In genomic region chr16:27311897-27312303, GRCh38 we compare ENCODE assay signal across 1 cellular context.
TF ChIP-seq lines count a peak whose summit lies in the region.

No MANE protein-coding gene starts in this region.

TF ChIP-seq in HepG2, 621 proteins besides CTCF, POLR2A, EP300 and RAD21 (continued from another document):
- no peak for TF ChIP-seq SOX6 (IDR thresholded peaks at IDR 0.05)
- TF ChIP-seq SOX6 (CRISPR knock-in tag; IDR thresholded peaks at IDR 0.05): 0 out of 2 replicates have a peak, but pooled peaks have one; percentile 13
- peak; percentile 32; the same call in 1 of the 2 replicates for TF ChIP-seq PAXIP1 (CRISPR knock-in tag; conservative IDR thresholded peaks at IDR 0.05)
- TF ChIP-seq PTBP1 (IDR thresholded peaks at IDR 0.05; ENCODE audit: low read depth, low read length, poor library complexity, severe bottlenecking): no peak
- TF ChIP-seq CERS6 (CRISPR knock-in tag; IDR thresholded peaks at IDR 0.05): no peak
- TF ChIP-seq ZNF275 (CRISPR knock-in tag; IDR thresholded peaks at IDR 0.05; ENCODE audit: borderline replicate concordance): no peak
- no peak for TF ChIP-seq GFI1 (CRISPR knock-in tag; IDR thresholded peaks at IDR 0.05; ENCODE audit: borderline replicate concordance)
- no peak for TF ChIP-seq MBD4 (IDR thresholded peaks at IDR 0.05; ENCODE audit: borderline replicate concordance, low read length)
- TF ChIP-seq NR2F1 (CRISPR knock-in tag; IDR thresholded peaks at IDR 0.05): peak in 1 of 2 experiments; percentile 64; a peak in 1 of 4 replicates
- no peak for TF ChIP-seq GZF1 (CRISPR knock-in tag; IDR thresholded peaks at IDR 0.05)
- 0 out of 2 replicates have a peak, but pooled peaks have one; percentile 24 for TF ChIP-seq IRF1 (CRISPR knock-in tag; IDR thresholded peaks at IDR 0.05; ENCODE audit: low read depth)
- TF ChIP-seq ZNF580 (CRISPR knock-in tag; IDR thresholded peaks at IDR 0.05; ENCODE audit: borderline replicate concordance, low read depth): no peak; the same call in 1 of the 2 replicates
- no peak for TF ChIP-seq ZNF224 (CRISPR knock-in tag; IDR thresholded peaks at IDR 0.05)
- peak; percentile 87 for TF ChIP-seq ZNF460 (CRISPR knock-in tag; IDR thresholded peaks at IDR 0.05; ENCODE audit: borderline replicate concordance)
- TF ChIP-seq RBAK (CRISPR knock-in tag; IDR thresholded peaks at IDR 0.05): no peak
- TF ChIP-seq CHD4 (IDR thresholded peaks at IDR 0.05; ENCODE audit: borderline replicate concordance, low read length): no peak
- 0 out of 2 replicates have a peak, but pooled peaks have one; percentile 23 for TF ChIP-seq ARNTL (CRISPR knock-in tag; IDR thresholded peaks at IDR 0.05)
- no peak for TF ChIP-seq ZNF720 (CRISPR knock-in tag; IDR thresholded peaks at IDR 0.05)
- TF ChIP-seq SALL1 (CRISPR knock-in tag; IDR thresholded peaks at IDR 0.05): peak; percentile 49; the same call in 1 of the 2 replicates
- TF ChIP-seq SIX4 (CRISPR knock-in tag; IDR thresholded peaks at IDR 0.05): no peak
- TF ChIP-seq GABPA (IDR thresholded peaks at IDR 0.05; ENCODE audit: low read depth, low read length): no peak
- peak; percentile 75 for TF ChIP-seq GABPA (CRISPR knock-in tag; IDR thresholded peaks at IDR 0.05; ENCODE audit: low read depth)
- 0 out of 2 replicates have a peak, but pooled peaks have one; percentile 4 for TF ChIP-seq ZNF552 (CRISPR knock-in tag; IDR thresholded peaks at IDR 0.05; ENCODE audit: borderline replicate concordance)
- no peak for TF ChIP-seq DMAP1 (CRISPR knock-in tag; IDR thresholded peaks at IDR 0.05)
- TF ChIP-seq ZBTB25 (CRISPR knock-in tag; IDR thresholded peaks at IDR 0.05): no peak
- TF ChIP-seq HIC2 (CRISPR knock-in tag; IDR thresholded peaks at IDR 0.05; ENCODE audit: low read depth): 0 out of 2 replicates have a peak, but pooled peaks have one; percentile 21
- no peak for TF ChIP-seq AGO2 (optimal IDR thresholded peaks at IDR 0.05; ENCODE audit: low read depth, low read length)
- no peak for TF ChIP-seq TAF1 (CRISPR knock-in tag; IDR thresholded peaks at IDR 0.05)
- TF ChIP-seq AHDC1 (CRISPR knock-in tag; IDR thresholded peaks at IDR 0.05; ENCODE audit: borderline replicate concordance): no peak
- TF ChIP-seq ZNF292 (CRISPR knock-in tag; IDR thresholded peaks at IDR 0.05; ENCODE audit: borderline replicate concordance, low read depth): peak; percentile 13; the same call in 1 of the 2 replicates
- TF ChIP-seq ELF1 (CRISPR knock-in tag; IDR thresholded peaks at IDR 0.05): 0 out of 2 replicates have a peak, but pooled peaks have one; percentile 31
- TF ChIP-seq ELF4 (CRISPR knock-in tag; IDR thresholded peaks at IDR 0.05; ENCODE audit: borderline replicate concordance): no peak
- TF ChIP-seq E2F2 (CRISPR knock-in tag; IDR thresholded peaks at IDR 0.05; ENCODE audit: borderline replicate concordance): no peak
- no peak for TF ChIP-seq POLR2G (IDR thresholded peaks at IDR 0.05; ENCODE audit: low read depth, low read length)
- no peak for TF ChIP-seq MAZ (IDR thresholded peaks at IDR 0.05; ENCODE audit: borderline replicate concordance, low read depth, low read length)
- peak; percentile 44; the same call in 1 of the 2 replicates for TF ChIP-seq MAZ (CRISPR knock-in tag; IDR thresholded peaks at IDR 0.05; ENCODE audit: low read depth)
TF ChIP-seq in HepG2: peak in this region for 53.
